Comparison of ENCODE assay signal across 11 cellular contexts in the genomic region with DNA sequence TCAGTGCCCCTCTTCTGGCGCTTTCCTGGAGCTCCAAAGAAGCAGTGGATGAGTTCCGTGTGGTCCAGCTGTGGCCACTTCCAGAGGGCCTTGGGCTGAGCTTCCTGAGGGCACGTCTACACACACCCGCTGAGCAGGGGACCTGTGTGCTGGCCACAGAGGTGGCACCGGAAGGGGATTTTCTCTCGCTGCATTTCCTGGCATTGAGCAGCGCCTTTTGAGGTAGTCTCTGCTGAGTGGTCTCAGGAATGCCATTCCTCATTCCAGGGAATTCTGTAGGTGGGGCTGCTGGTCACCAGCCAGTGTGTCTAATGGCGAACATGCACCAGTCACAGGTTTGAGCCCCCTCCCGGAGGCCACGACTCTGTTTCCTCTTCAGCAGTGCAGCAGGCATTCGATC. TPM values are rescaled to one million over a fixed set of nuclear protein-coding genes. Genes with fewer than 3 reads are reported as not detected.
DNase-seq lines count a peak whose midpoint lies in the region; TF ChIP-seq lines count a peak whose summit lies in the region.
"Had no signal": no experiment of that assay in that cellular context is flagged by ENCODE, and none has a peak within 500 bp of the region (broad histone marks: within the 10 kb centered on the region; RNA-seq: fewer than 3 reads in every experiment).

No MANE protein-coding gene starts in this region.

- H3K4me1 ChIP-seq in mesenchymal stem cell (ENCODE audit: control insufficient read depth, insufficient read depth, low read depth, low read length) (peaks cover 34% of the 10 kb centered on the region), transverse colon (peaks cover 9 to 27% (median 18%) of the 10 kb centered on the region in 4 donors)

- peak overlapping the region; percentile 83 for H2BK120ac ChIP-seq in mesenchymal stem cell (ENCODE audit: low read depth, low read length)

- no peak overlapping the region for H3K14ac ChIP-seq in mesenchymal stem cell (ENCODE audit: low read length in 2 of 2)

- DNase-seq in dermis blood vessel endothelial cell (peak; percentile 60), mesenchymal stem cell (no peak), transverse colon (no peak), HUDEP-2 (lab: John Stamatoyannopoulos, UW; ENCODE audit: unreplicated experiment in 76 of 76) (no peak), occipital lobe (lab: John Stamatoyannopoulos, UW) (no peak)
- DNase-seq in activated T-helper 2 cell treated with anti-CD3 and anti-CD28 coated beads, Interferon-gamma antibody, Interleukin-2, Interleukin-4, amounts not matched to agents 10 μg/mL and 5 μg/mL and 100 μg/mL, durations not matched to agents 14 hours and 24 hours and 36 hours (ENCODE audit: low spot score): no peak
- DNase-seq: NCI-H2029 treated with DMSO at 0.1 percent for 48 hours; stimulated activated CD4-positive, alpha-beta T cell treated with anti-CD3 and anti-CD28 coated beads, Interleukin-15, amount 100 ng/mL, for 24 hours had no signal

- H3K36me3 ChIP-seq in mesenchymal stem cell (ENCODE audit: control insufficient read depth in 1 of 2, insufficient read depth in 2 of 2, low read depth in 1 of 2, low read length in 2 of 2): no peaks in the 10 kb centered on the region
- no peaks in the 10 kb centered on the region for H3K36me3 ChIP-seq in transverse colon

- intact Hi-C loops in transverse colon (cut with DNase I; ENCODE audit: low total_unique reads): no loop called here
- intact Hi-C loops in activated T-helper 2 cell treated with anti-CD3 and anti-CD28 coated beads, Interferon-gamma antibody, Interleukin-2, Interleukin-4, amounts not matched to agents 10 μg/mL and 5 μg/mL and 100 μg/mL, durations not matched to agents 14 hours and 24 hours and 36 hours (cut with micrococcal nuclease): no loop called here

- H2AFZ ChIP-seq in mesenchymal stem cell (ENCODE audit: low read depth, low read length): no peak overlapping the region

- H3K27me3 ChIP-seq in mesenchymal stem cell (ENCODE audit: control insufficient read depth in 1 of 2, insufficient read depth in 1 of 2, low read length in 2 of 2): no peaks in the 10 kb centered on the region
- no peaks in the 10 kb centered on the region for H3K27me3 ChIP-seq in transverse colon

- no peak for TF ChIP-seq CTCF in transverse colon (IDR thresholded peaks at IDR 0.05)

- TF ChIP-seq RAD21 in Ishikawa (IDR thresholded peaks at IDR 0.05; ENCODE audit: low read depth): no peak

- no peaks in the 10 kb centered on the region for H3K9me3 ChIP-seq in mesenchymal stem cell (ENCODE audit: control insufficient read depth, low read length)
- H3K9me3 ChIP-seq in transverse colon: no peaks in the 10 kb centered on the region

- H2BK5ac ChIP-seq in mesenchymal stem cell (ENCODE audit: low read depth, low read length, poor library complexity, severe bottlenecking): peak overlapping the region; percentile 90

- no peaks in the 10 kb centered on the region for H3K9me3 Mint-ChIP-seq in activated T-helper 2 cell treated with anti-CD3 and anti-CD28 coated beads, Interferon-gamma antibody, Interleukin-2, Interleukin-4, amounts not matched to agents 10 μg/mL and 5 μg/mL and 100 μg/mL, durations not matched to agents 14 hours and 24 hours and 36 hours
- H3K9me3 Mint-ChIP-seq: IgD-negative memory B cell had no signal

- H3K4ac ChIP-seq in mesenchymal stem cell (ENCODE audit: low read depth in 1 of 2, low read length in 2 of 2): peak overlapping the region; percentile 19 to 69

- peak overlapping the region; percentile 21 for H4K8ac ChIP-seq in mesenchymal stem cell (ENCODE audit: low read length)

- H3K4me3 ChIP-seq in mesenchymal stem cell (ENCODE audit: insufficient read depth in 1 of 2, low read depth in 1 of 2, low read length in 2 of 2): peak overlapping the region in 1 of 2 experiments; percentile 9
- no peak overlapping the region for H3K4me3 ChIP-seq in transverse colon

- H2AK5ac ChIP-seq in mesenchymal stem cell (ENCODE audit: low read length, severe bottlenecking): peak overlapping the region; percentile 94

- H3K4me3 Mint-ChIP-seq in activated T-helper 2 cell treated with anti-CD3 and anti-CD28 coated beads, Interferon-gamma antibody, Interleukin-2, Interleukin-4, amounts not matched to agents 10 μg/mL and 5 μg/mL and 100 μg/mL, durations not matched to agents 14 hours and 24 hours and 36 hours (ENCODE audit: low read depth): no peak overlapping the region
- H3K4me3 Mint-ChIP-seq: IgD-negative memory B cell had no signal

- H3K36me3 Mint-ChIP-seq in activated T-helper 2 cell treated with anti-CD3 and anti-CD28 coated beads, Interferon-gamma antibody, Interleukin-2, Interleukin-4, amounts not matched to agents 10 μg/mL and 5 μg/mL and 100 μg/mL, durations not matched to agents 14 hours and 24 hours and 36 hours (ENCODE audit: low read depth): no peaks in the 10 kb centered on the region
- H3K36me3 Mint-ChIP-seq: IgD-negative memory B cell had no signal

- H3K18ac ChIP-seq in mesenchymal stem cell (ENCODE audit: low read depth in 1 of 2, low read length in 2 of 2): peak overlapping the region; percentile 50 to 83

- H3K9ac ChIP-seq in mesenchymal stem cell (ENCODE audit: low read length): peak overlapping the region; percentile 52

- peak overlapping the region; percentile 64 to 88 for H2BK12ac ChIP-seq in mesenchymal stem cell (ENCODE audit: low read length in 2 of 2)

- no peaks in the 10 kb centered on the region for H3K4me1 Mint-ChIP-seq in activated T-helper 2 cell treated with anti-CD3 and anti-CD28 coated beads, Interferon-gamma antibody, Interleukin-2, Interleukin-4, amounts not matched to agents 10 μg/mL and 5 μg/mL and 100 μg/mL, durations not matched to agents 14 hours and 24 hours and 36 hours (ENCODE audit: low read depth)
- H3K4me1 Mint-ChIP-seq: IgD-negative memory B cell had no signal

- H2BK15ac ChIP-seq in mesenchymal stem cell (ENCODE audit: low read depth, poor library complexity, severe bottlenecking): peak overlapping the region; percentile 87

- 67% methylated on average over 11 of the region's 11 CpGs for WGBS in mesenchymal stem cell
- 81 to 86% methylated on average over 1 to 9 of the region's 11 CpGs for WGBS in transverse colon (ENCODE audit: low coverage in 1 of 2), 2 donors

- no peaks in the 10 kb centered on the region for H3K79me1 ChIP-seq in mesenchymal stem cell (replicated peaks; ENCODE audit: low read length, poor library complexity, severe bottlenecking)

- H3K27me3 Mint-ChIP-seq in activated T-helper 2 cell treated with anti-CD3 and anti-CD28 coated beads, Interferon-gamma antibody, Interleukin-2, Interleukin-4, amounts not matched to agents 10 μg/mL and 5 μg/mL and 100 μg/mL, durations not matched to agents 14 hours and 24 hours and 36 hours (ENCODE audit: low read depth): peaks cover 9% of the 10 kb centered on the region

- in situ Hi-C loops in transverse colon (cut with MboI; ENCODE audit: low pct_ligation_motif_present in 1 of 4, low pct_unique_long_range_greater_than_20kb in 1 of 4, low sequenced_read_pairs in 3 of 4): no loop called here

- no peak overlapping the region for H3K4me2 ChIP-seq in mesenchymal stem cell (ENCODE audit: low read length, poor library complexity, severe bottlenecking)

- H3K27ac Mint-ChIP-seq in activated T-helper 2 cell treated with anti-CD3 and anti-CD28 coated beads, Interferon-gamma antibody, Interleukin-2, Interleukin-4, amounts not matched to agents 10 μg/mL and 5 μg/mL and 100 μg/mL, durations not matched to agents 14 hours and 24 hours and 36 hours: no peak overlapping the region
- H3K27ac Mint-ChIP-seq: IgD-negative memory B cell had no signal

- TF ChIP-seq EP300 in Ishikawa (IDR thresholded peaks at IDR 0.05; ENCODE audit: borderline replicate concordance) (peak; percentile 93; the same call in 1 of the 2 replicates), transverse colon (IDR thresholded peaks at IDR 0.05; ENCODE audit: low read depth) (no peak)

- no peak for TF ChIP-seq POLR2A in transverse colon (IDR thresholded peaks at IDR 0.05)

- H3K27ac ChIP-seq in mesenchymal stem cell (ENCODE audit: low read length, poor library complexity, severe bottlenecking) (peak overlapping the region; percentile 99), transverse colon (peak overlapping the region; percentile 57 to 74 (median 67))
- H3K27ac ChIP-seq: VCaP had no signal

- H3K23ac ChIP-seq in mesenchymal stem cell (ENCODE audit: low read length in 2 of 2): no peak overlapping the region

- H4K91ac ChIP-seq in mesenchymal stem cell (ENCODE audit: low read length): peak overlapping the region; percentile 58

TF ChIP-seq in Ishikawa, 13 proteins besides CTCF, POLR2A, EP300 and RAD21 (continues in another document):
- TF ChIP-seq FOXM1 (IDR thresholded peaks at IDR 0.05; ENCODE audit: borderline replicate concordance, low read depth) (peak; percentile 77; the same call in 1 of the 2 replicates), TCF12 (IDR thresholded peaks at IDR 0.05; ENCODE audit: low read depth) (peak; percentile 78), TAF1 (IDR thresholded peaks at IDR 0.05; ENCODE audit: low read depth) (peak; percentile 27; the same call in 1 of the 2 replicates), CEBPB (IDR thresholded peaks at IDR 0.05) (peak; percentile 15; the same call in 1 of the 2 replicates), CREB1 (IDR thresholded peaks at IDR 0.05; ENCODE audit: low read depth) (no peak)

RNA-seq across cellular contexts. Expression of a gene that starts 48.1 kb away (rescaled TPM):
- total RNA-seq in dermis blood vessel endothelial cell (104 and 130 TPM in 2 replicates), transverse colon (10 to 100 TPM; 14.5 to 50.9 (median 23.8) TPM), occipital lobe (73.8 TPM)
- 16.1 TPM for polyA plus RNA-seq in mesenchymal stem cell (2013, experiment 1 of 2)
- polyA plus RNA-seq in mesenchymal stem cell (2013, experiment 2 of 2): 15.4 TPM
- total RNA-seq in activated T-helper 2 cell treated with anti-CD3 and anti-CD28 coated beads, Interferon-gamma antibody, Interleukin-2, Interleukin-4, amounts not matched to agents 10 μg/mL and 5 μg/mL and 100 μg/mL, durations not matched to agents 14 hours and 24 hours and 36 hours: not detected in 2 replicates
- polyA plus RNA-seq: IgD-negative memory B cell had no signal

Comparison
In these comparisons a context has a peak if more than half of its experiments do, and no peak if none do; other contexts are left out.
1. RNA of a gene that starts 48.1 kb away (total RNA-seq): 104 to 130 TPM in dermis blood vessel endothelial cell, 73.8 TPM in occipital lobe (single experiment) and 14.5 to 50.9 TPM in transverse colon; not detected in activated T-helper 2 cell treated with anti-CD3 and anti-CD28 coated beads, Interferon-gamma antibody, Interleukin-2, Interleukin-4, amounts not matched to agents 10 μg/mL and 5 μg/mL and 100 μg/mL, durations not matched to agents 14 hours and 24 hours and 36 hours; every median in the first group is over 10 times any median in the second.